Comparison of ENCODE assay signal across 1 cellular context in the genomic region with DNA sequence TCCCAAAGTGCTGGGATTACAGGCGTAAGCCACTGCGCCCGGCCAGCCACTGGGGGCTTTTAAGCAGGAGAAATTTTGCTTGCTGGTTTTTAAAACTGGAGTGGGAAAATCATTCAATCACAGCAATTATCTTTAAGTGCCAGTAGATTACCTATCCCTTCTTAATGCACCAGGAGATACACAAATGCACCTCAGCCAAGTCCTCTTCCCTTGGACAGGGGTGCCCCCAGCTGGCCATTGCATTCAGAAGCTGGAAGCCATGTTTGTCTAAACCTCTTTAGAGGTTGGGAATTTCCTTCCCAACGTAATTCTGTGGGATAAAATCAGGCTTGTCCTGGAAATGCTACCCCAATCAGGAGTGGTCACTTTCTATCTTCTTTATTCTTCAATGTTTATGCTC.
TF ChIP-seq lines count a peak whose summit lies in the region.

No MANE protein-coding gene starts in this region.

TF ChIP-seq in H1, 55 proteins besides CTCF, POLR2A, EP300 and RAD21:
- no peak for TF ChIP-seq RBBP5 (IDR thresholded peaks at IDR 0.05; ENCODE audit: borderline replicate concordance, low read depth, low read length)
- no peak for TF ChIP-seq BACH1 (IDR thresholded peaks at IDR 0.05; ENCODE audit: low read length)
- TF ChIP-seq YY1 (IDR thresholded peaks at IDR 0.05; ENCODE audit: low read depth, low read length) = peak; percentile 91
- TF ChIP-seq CHD2 (IDR thresholded peaks at IDR 0.05; ENCODE audit: low read length) = no peak
